8 cellular contexts compared by ENCODE assay signal in the genomic region with DNA sequence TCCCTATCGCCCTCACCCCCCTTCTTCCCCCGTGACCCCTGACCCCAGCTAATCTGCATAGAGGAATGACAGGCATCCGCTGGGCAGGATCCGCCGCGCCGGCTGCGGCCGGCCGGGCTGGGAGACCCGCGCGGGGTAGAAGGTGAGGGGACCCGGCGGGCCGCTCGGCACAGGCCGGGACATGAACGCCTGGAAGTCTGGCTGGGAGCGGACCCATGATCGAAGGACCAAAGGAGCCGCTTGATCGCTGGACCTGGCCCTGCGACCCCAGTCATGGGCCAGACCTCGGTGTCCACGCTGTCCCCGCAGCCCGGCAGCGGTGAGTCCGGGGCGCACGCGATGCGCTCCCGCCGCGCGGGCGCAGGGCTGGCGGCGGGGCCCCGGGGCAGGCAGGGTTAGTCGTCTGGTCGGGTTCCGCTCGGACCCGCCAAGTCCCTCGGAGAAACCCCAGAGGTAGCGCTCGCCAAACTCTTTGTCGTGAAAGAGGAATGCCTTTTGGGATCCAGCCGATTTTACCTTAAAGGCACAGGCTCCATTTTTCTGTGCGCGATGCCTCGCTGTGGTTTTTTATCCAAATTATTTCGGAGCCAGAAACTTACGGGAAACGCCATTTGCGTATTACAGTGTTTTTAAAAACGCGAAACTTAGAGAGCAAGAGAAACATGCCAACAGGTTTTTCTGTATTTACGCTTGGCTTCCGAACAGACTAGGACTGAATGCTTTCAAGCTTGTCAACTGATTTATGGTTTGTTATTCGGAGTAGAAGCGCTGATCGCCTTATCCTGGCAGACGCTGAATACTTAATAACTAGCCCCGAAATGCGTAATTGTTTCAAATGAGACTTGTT. TPM values are rescaled to one million over a fixed set of nuclear protein-coding genes. Genes with fewer than 3 reads are reported as not detected.
DNase-seq lines count a peak whose midpoint lies in the region; ATAC-seq and TF ChIP-seq lines count a peak whose summit lies in the region.

A gene (plus strand): TSS at position 75 of the 847 bp plus-strand sequence. CDS start 199 bp downstream, at position 274.

- H3K27ac ChIP-seq in mesodermal cell (ENCODE audit: low read depth, low read length, severe bottlenecking) = peak within 1 kb of the TSS; percentile 94

- peaks cover 16% of the 10 kb centered on the region for H3K9me3 ChIP-seq in mesodermal cell (ENCODE audit: control insufficient read depth, low read length)

- DNase-seq in activated effector memory CD4-positive, alpha-beta T cell treated with Interleukin-2 at 50 U/mL for 16 hours = peak; percentile 14
- no peak for DNase-seq in activated effector memory CD4-positive, alpha-beta T cell treated with anti-CD3 and anti-CD28 coated beads, Interleukin-2, amount 50 U/mL, for 16 hours
- peak; percentile 14 for DNase-seq in NCI-H774 (lab: John Stamatoyannopoulos, UW)
- DNase-seq in activated T-cell treated with anti-CD3 and anti-CD28 coated beads, Interleukin-2, amount 50 U/mL, for 1 hour = peak; percentile 46
- DNase-seq in epithelial cell of proximal tubule (ENCODE audit: low read depth) = no peak
- DNase-seq in stimulated activated CD8-positive, alpha-beta memory T cell treated with anti-CD3 and anti-CD28 coated beads, Interleukin-15, amount 100 ng/mL, for 48 hours (ENCODE audit: low read depth in 2 of 2) = peak; percentile 27 to 29

- no peak for TF ChIP-seq CTCF in epithelial cell of proximal tubule (conservative IDR thresholded peaks at IDR 0.05; ENCODE audit: low read depth, low read length)

- peaks cover 40% of the 10 kb centered on the region for H3K4me1 ChIP-seq in mesodermal cell (ENCODE audit: control insufficient read depth, insufficient read depth, low read length, poor library complexity, severe bottlenecking)

- WGBS in mesodermal cell (ENCODE audit: insufficient coverage in 2 of 2), 2 experiments = 0% methylated on average over 48 to 60 of the region's 69 CpGs

- H3K4me3 ChIP-seq in epithelial cell of proximal tubule (ENCODE audit: low read depth, low read length) = peak within 1 kb of the TSS; percentile 66
- H3K4me3 ChIP-seq in mesodermal cell (ENCODE audit: extremely low read depth, insufficient read depth, low read length, poor library complexity, severe bottlenecking) = peak within 1 kb of the TSS; percentile 56

- no peak for ATAC-seq in GM21825 (IDR thresholded peaks at IDR 0.05; ENCODE audit: unreplicated experiment)

- H3K36me3 ChIP-seq in mesodermal cell (ENCODE audit: control insufficient read depth, insufficient read depth, low read length) = peaks cover 9% of the 10 kb centered on the region

RNA-seq across cellular contexts. Expression of the gene that starts here (rescaled TPM):
- 13.8 and 15.9 TPM in 2 replicates for total RNA-seq in epithelial cell of proximal tubule
- polyA plus RNA-seq in mesodermal cell (2013, experiment 1 of 2) = 45.3 TPM
- polyA plus RNA-seq in mesodermal cell (2013, experiment 2 of 2) = 46.4 TPM

Comparison
In these comparisons a context has a peak if more than half of its experiments do, and no peak if none do; other contexts are left out.
1. DNase-seq: peak in activated effector memory CD4-positive, alpha-beta T cell treated with Interleukin-2 at 50 U/mL for 16 hours (single experiment), NCI-H774 (single experiment), activated T-cell treated with anti-CD3 and anti-CD28 coated beads, Interleukin-2, amount 50 U/mL, for 1 hour (single experiment) and stimulated activated CD8-positive, alpha-beta memory T cell treated with anti-CD3 and anti-CD28 coated beads, Interleukin-15, amount 100 ng/mL, for 48 hours (2 of 2); none in activated effector memory CD4-positive, alpha-beta T cell treated with anti-CD3 and anti-CD28 coated beads, Interleukin-2, amount 50 U/mL, for 16 hours (single experiment) and epithelial cell of proximal tubule (single experiment).